1 cellular context compared by ENCODE assay signal in genomic region chr10:92690211-92691041, GRCh38.
A peak's percentile ranks its signal among the peaks of the same experiment; 100 is the strongest.
TF ChIP-seq lines count a peak whose summit lies in the region.

No MANE protein-coding gene starts in this region.

TF ChIP-seq in K562, 482 proteins besides CTCF, POLR2A, EP300 and RAD21 (continued from another document and continues in another):
- TF ChIP-seq, protein P1, sequence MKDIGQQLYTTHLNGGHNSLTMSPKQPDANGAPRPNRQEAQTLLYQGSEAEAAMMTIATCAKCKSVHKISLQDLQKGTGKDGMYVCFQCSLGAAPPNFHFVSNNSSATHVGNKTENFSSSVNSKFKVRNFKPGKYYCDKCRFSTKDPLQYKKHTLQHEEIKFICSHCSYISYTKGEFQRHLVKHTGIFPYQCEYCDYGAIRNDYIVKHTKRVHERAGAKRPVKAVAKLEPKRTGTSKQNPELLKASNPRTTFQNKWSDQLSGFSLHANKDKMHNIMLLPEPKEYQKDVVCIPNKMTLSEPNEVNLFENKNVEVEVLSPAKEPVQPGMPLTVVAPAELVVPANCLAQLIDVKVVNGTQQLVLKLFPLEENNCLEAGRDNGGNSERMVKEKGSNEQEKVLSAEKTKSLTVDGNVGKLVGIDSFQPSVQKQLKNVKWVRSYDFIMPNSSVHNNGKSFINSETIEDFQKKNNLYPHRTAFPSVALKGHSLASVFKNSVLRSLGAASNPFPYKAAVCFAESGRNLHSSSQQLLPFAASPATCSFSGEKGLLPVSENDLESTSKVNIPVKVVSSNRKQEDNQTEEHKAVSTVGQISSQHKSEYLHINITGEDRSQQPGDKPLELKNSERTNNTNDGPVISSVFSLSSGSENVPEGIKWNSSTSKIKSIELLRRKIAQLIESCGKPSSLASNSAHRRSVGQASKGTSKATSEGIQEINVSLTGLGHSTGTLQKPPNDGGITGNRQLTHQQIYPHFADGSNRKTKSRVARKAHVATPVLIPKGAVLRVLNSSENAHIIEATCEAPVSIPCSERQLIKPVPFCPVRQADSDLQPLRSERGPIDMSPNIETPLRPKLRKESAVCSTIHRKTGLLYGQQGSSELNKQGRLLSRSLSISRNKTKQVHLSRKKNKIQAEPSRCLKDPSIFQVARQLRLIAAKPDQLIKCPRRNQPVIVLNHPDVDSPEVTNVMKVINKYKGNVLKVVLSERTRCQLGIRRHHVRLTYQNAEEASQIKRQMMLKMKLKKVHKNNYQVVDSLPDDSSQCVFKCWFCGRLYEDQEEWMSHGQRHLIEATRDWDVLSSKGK (CRISPR knock-in tag; IDR thresholded peaks at IDR 0.05): no peak
- TF ChIP-seq NR2C2 (CRISPR knock-in tag; IDR thresholded peaks at IDR 0.05) (no peak), NR2C2 (tag; IDR thresholded peaks at IDR 0.05) (peak; percentile 47; the same call in 1 of the 2 replicates), HDGF (IDR thresholded peaks at IDR 0.05) (no peak), MEIS2 (IDR thresholded peaks at IDR 0.05; ENCODE audit: partially characterized antibody) (no peak), HDAC8 (tag; IDR thresholded peaks at IDR 0.05) (no peak), TGIF2 (CRISPR knock-in tag; IDR thresholded peaks at IDR 0.05) (0 out of 2 replicates have a peak, but pooled peaks have one; percentile 37), RBFOX2 (IDR thresholded peaks at IDR 0.05; ENCODE audit: low read depth, low read length) (peak; percentile 88), XRCC4 (IDR thresholded peaks at IDR 0.05; ENCODE audit: extremely low read depth, insufficient read depth, insufficient read length) (no peak), TSC22D4 (tag; IDR thresholded peaks at IDR 0.05) (no peak), SP1 (CRISPR knock-in tag; IDR thresholded peaks at IDR 0.05) (0 out of 2 replicates have a peak, but pooled peaks have one; percentile 29), GATAD2B (IDR thresholded peaks at IDR 0.05; ENCODE audit: borderline replicate concordance) (no peak), XRCC5 (IDR thresholded peaks at IDR 0.05; ENCODE audit: low read depth, low read length) (no peak), TCF7L2 (IDR thresholded peaks at IDR 0.05; ENCODE audit: low read depth, low read length) (no peak), HSF4 (CRISPR knock-in tag; IDR thresholded peaks at IDR 0.05; ENCODE audit: borderline replicate concordance) (no peak), STAT5A (IDR thresholded peaks at IDR 0.05; ENCODE audit: borderline replicate concordance, low read length) (peak; percentile 27; the same call in 1 of the 2 replicates), ZBTB1 (CRISPR knock-in tag; IDR thresholded peaks at IDR 0.05; ENCODE audit: borderline replicate concordance, low read depth) (peak; percentile 85; the same call in 1 of the 2 replicates), TAL1 (IDR thresholded peaks at IDR 0.05) (peak; percentile 70), NCOA1 (IDR thresholded peaks at IDR 0.05; ENCODE audit: low read depth) (peak; percentile 46; the same call in 1 of the 2 replicates), E2F6 (IDR thresholded peaks at IDR 0.05; ENCODE audit: borderline replicate concordance in 1 of 2, extremely low read depth in 1 of 2, insufficient read depth in 1 of 2, insufficient read length in 1 of 2, low read depth in 1 of 2, low read length in 1 of 2, poor library complexity in 1 of 2, severe bottlenecking in 1 of 2) (peak; percentile 19 to 72), BRD9 (IDR thresholded peaks at IDR 0.05; ENCODE audit: low read depth, partially characterized antibody) (no peak), E2F1 (CRISPR knock-in tag; IDR thresholded peaks at IDR 0.05) (no peak), ZNF274 (IDR thresholded peaks at IDR 0.05; ENCODE audit: borderline replicate concordance, low read depth, low read length) (no peak), ARID1B (IDR thresholded peaks at IDR 0.05) (peak; percentile 76; the same call in 1 of the 2 replicates), FOXM1 (IDR thresholded peaks at IDR 0.05; ENCODE audit: low read depth) (0 out of 2 replicates have a peak, but pooled peaks have one; percentile 19), FOXM1 (CRISPR knock-in tag; IDR thresholded peaks at IDR 0.05; ENCODE audit: low read depth) (no peak), PTTG1 (tag; IDR thresholded peaks at IDR 0.05; ENCODE audit: low read depth) (no peak), HMG20B (CRISPR knock-in tag; IDR thresholded peaks at IDR 0.05) (no peak), HNRNPL (IDR thresholded peaks at IDR 0.05; ENCODE audit: low read depth, low read length) (peak; percentile 81; the same call in 1 of the 2 replicates), NCOA2 (IDR thresholded peaks at IDR 0.05; ENCODE audit: partially characterized antibody in 2 of 2) (no peak), ZNF77 (CRISPR knock-in tag; IDR thresholded peaks at IDR 0.05) (no peak), FOSL1 (tag; conservative IDR thresholded peaks at IDR 0.05) (peak; percentile 66), KDM4B (IDR thresholded peaks at IDR 0.05; ENCODE audit: borderline replicate concordance in 2 of 2, low read depth in 1 of 2) (no peak), ZNF175 (CRISPR knock-in tag; IDR thresholded peaks at IDR 0.05; ENCODE audit: low read depth) (no peak), MCM7 (IDR thresholded peaks at IDR 0.05) (no peak), EZH2 (IDR thresholded peaks at IDR 0.05; ENCODE audit: borderline replicate concordance, low read depth, low read length) (no peak), ZKSCAN8 (CRISPR knock-in tag; IDR thresholded peaks at IDR 0.05) (no peak), MGA (IDR thresholded peaks at IDR 0.05) (peak; percentile 76), KAT2B (IDR thresholded peaks at IDR 0.05; ENCODE audit: low read depth, low read length) (no peak), ZNF316 (IDR thresholded peaks at IDR 0.05) (no peak), KLF16 (IDR thresholded peaks at IDR 0.05) (peak; percentile 62), NFXL1 (CRISPR knock-in tag; IDR thresholded peaks at IDR 0.05) (no peak)
- TF ChIP-seq, protein P2, sequence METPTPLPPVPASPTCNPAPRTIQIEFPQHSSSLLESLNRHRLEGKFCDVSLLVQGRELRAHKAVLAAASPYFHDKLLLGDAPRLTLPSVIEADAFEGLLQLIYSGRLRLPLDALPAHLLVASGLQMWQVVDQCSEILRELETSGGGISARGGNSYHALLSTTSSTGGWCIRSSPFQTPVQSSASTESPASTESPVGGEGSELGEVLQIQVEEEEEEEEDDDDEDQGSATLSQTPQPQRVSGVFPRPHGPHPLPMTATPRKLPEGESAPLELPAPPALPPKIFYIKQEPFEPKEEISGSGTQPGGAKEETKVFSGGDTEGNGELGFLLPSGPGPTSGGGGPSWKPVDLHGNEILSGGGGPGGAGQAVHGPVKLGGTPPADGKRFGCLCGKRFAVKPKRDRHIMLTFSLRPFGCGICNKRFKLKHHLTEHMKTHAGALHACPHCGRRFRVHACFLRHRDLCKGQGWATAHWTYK (CRISPR knock-in tag; IDR thresholded peaks at IDR 0.05): no peak
- TF ChIP-seq, protein P3, sequence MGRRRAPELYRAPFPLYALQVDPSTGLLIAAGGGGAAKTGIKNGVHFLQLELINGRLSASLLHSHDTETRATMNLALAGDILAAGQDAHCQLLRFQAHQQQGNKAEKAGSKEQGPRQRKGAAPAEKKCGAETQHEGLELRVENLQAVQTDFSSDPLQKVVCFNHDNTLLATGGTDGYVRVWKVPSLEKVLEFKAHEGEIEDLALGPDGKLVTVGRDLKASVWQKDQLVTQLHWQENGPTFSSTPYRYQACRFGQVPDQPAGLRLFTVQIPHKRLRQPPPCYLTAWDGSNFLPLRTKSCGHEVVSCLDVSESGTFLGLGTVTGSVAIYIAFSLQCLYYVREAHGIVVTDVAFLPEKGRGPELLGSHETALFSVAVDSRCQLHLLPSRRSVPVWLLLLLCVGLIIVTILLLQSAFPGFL (CRISPR knock-in tag; IDR thresholded peaks at IDR 0.05): no peak
- TF ChIP-seq, protein P4, sequence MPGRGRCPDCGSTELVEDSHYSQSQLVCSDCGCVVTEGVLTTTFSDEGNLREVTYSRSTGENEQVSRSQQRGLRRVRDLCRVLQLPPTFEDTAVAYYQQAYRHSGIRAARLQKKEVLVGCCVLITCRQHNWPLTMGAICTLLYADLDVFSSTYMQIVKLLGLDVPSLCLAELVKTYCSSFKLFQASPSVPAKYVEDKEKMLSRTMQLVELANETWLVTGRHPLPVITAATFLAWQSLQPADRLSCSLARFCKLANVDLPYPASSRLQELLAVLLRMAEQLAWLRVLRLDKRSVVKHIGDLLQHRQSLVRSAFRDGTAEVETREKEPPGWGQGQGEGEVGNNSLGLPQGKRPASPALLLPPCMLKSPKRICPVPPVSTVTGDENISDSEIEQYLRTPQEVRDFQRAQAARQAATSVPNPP (IDR thresholded peaks at IDR 0.05; ENCODE audit: borderline replicate concordance, insufficient read depth, insufficient read length): no peak
- TF ChIP-seq, protein P5, sequence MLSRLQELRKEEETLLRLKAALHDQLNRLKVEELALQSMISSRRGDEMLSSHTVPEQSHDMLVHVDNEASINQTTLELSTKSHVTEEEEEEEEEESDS (CRISPR knock-in tag; IDR thresholded peaks at IDR 0.05): no peak
